In the genomic region with DNA sequence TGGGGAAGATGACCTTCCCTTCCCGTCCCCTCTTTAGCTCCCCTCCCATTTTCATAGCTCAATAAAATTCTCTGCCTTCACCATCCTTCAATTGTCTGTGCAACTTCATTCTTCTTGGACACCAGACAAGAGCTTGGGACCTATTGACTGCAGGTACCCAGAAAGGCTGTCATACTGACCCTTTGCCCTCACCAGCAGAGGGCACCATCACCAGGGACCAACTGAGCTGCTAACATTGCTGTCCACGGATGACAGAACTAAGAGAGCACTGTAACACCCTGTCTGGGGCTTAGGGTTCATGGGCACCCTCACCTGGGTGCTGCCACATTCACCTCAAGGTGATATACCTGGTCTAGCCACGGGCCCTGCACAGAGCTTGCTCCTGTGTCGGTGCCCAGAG, we compare ENCODE assay signal across 18 cellular contexts.
DNase-seq lines count a peak whose midpoint lies in the region; ATAC-seq, FAIRE-seq and TF ChIP-seq lines count a peak whose summit lies in the region.
"Had no signal": no experiment of that assay in that cellular context is flagged by ENCODE, and none has a peak within 500 bp of the region (broad histone marks: within the 10 kb centered on the region; RNA-seq: fewer than 3 reads in every experiment).

No MANE protein-coding gene starts in this region.

- H3K9me3 Mint-ChIP-seq in progenitor cell of endocrine pancreas (ENCODE audit: low read depth) = peaks cover 4% of the 10 kb centered on the region

- peak; percentile 10 for TF ChIP-seq CTCF in cardiac muscle cell (IDR thresholded peaks at IDR 0.05; ENCODE audit: low read depth, low read length)
- TF ChIP-seq CTCF in heart right ventricle (IDR thresholded peaks at IDR 0.05) = no peak
- peak; percentile 19 to 52 for TF ChIP-seq CTCF in mammary epithelial cell (conservative IDR thresholded peaks at IDR 0.05 in 1 of 2, IDR thresholded peaks at IDR 0.05 in 1 of 2; ENCODE audit: extremely low read depth in 1 of 2, insufficient read depth in 1 of 2, low read depth in 1 of 2, low read length in 2 of 2)
- peak; percentile 6 for TF ChIP-seq CTCF in upper lobe of right lung (IDR thresholded peaks at IDR 0.05)
- TF ChIP-seq CTCF in progenitor cell of endocrine pancreas (IDR thresholded peaks at IDR 0.05; ENCODE audit: unreplicated experiment) = no peak

- no peaks in the 10 kb centered on the region for H3K36me3 Mint-ChIP-seq in progenitor cell of endocrine pancreas (ENCODE audit: insufficient read depth)

- WGBS in heart right ventricle, 2 donors = 82% methylated on average over 4 of the region's 4 CpGs
- 73% methylated on average over 3 of the region's 4 CpGs for WGBS in mammary epithelial cell (ENCODE audit: low coverage, missing lambda C conversion rate)

- H3K27ac ChIP-seq in cardiac muscle cell = no peak overlapping the region
- no peak overlapping the region for H3K27ac ChIP-seq in heart right ventricle
- H3K27ac ChIP-seq in mammary epithelial cell (ENCODE audit: insufficient read depth, low read depth, low read length) = no peak overlapping the region
- H3K27ac ChIP-seq in upper lobe of right lung = no peak overlapping the region
- H3K27ac ChIP-seq: parathyroid adenoma had no signal

- H3K36me3 ChIP-seq in cardiac muscle cell = no peaks in the 10 kb centered on the region
- no peaks in the 10 kb centered on the region for H3K36me3 ChIP-seq in heart right ventricle
- H3K36me3 ChIP-seq in mammary epithelial cell (ENCODE audit: insufficient read depth, low read length) = no peaks in the 10 kb centered on the region
- H3K36me3 ChIP-seq in upper lobe of right lung = no peaks in the 10 kb centered on the region

- no peak overlapping the region for H3K27ac Mint-ChIP-seq in progenitor cell of endocrine pancreas
- H3K27ac Mint-ChIP-seq: activated naive CD4-positive, alpha-beta T cell treated with anti-CD3 and anti-CD28 coated beads for 36 hours had no signal

- no peak overlapping the region for H3K9ac ChIP-seq in mammary epithelial cell (ENCODE audit: insufficient read depth, low read length)
- H3K9ac ChIP-seq: parathyroid adenoma had no signal

- no peak for FAIRE-seq in frontal cortex (lab: Jason Lieb, UNC)

- dilution Hi-C loops in mammary epithelial cell (cut with HindIII; ENCODE audit: low sequenced_read_pairs) = no loop called here

- H2AFZ ChIP-seq in mammary epithelial cell (ENCODE audit: low read depth, low read length) = no peak overlapping the region
- H2AFZ ChIP-seq: parathyroid adenoma had no signal

- no peak overlapping the region for H3K4me3 ChIP-seq in cardiac muscle cell
- H3K4me3 ChIP-seq in heart right ventricle = no peak overlapping the region
- H3K4me3 ChIP-seq in mammary epithelial cell (replicated peaks in 1 of 3; ENCODE audit: insufficient read depth in 1 of 3, low read depth in 2 of 3, low read length in 3 of 3) = no peak overlapping the region
- H3K4me3 ChIP-seq in upper lobe of right lung = no peak overlapping the region

- no peak overlapping the region for H3K4me2 ChIP-seq in mammary epithelial cell (ENCODE audit: insufficient read depth, low read depth, low read length)

- H3K27me3 ChIP-seq in cardiac muscle cell = no peaks in the 10 kb centered on the region
- H3K27me3 ChIP-seq in heart right ventricle = no peaks in the 10 kb centered on the region
- H3K27me3 ChIP-seq in mammary epithelial cell (ENCODE audit: insufficient read depth, low read length) = no peaks in the 10 kb centered on the region
- H3K27me3 ChIP-seq in upper lobe of right lung = no peaks in the 10 kb centered on the region

- BruUV-seq in mammary epithelial cell (replicated peaks; lab: Mats Ljungman, UMichigan) = no TSS peak

- intact Hi-C loops in heart right ventricle (cut with DNase I) (no loop called here), mammary epithelial cell (cut with micrococcal nuclease) (loop anchor here (2.0 kb wide), 1 partner anchor 415 kb away; no protein-coding TSS in a partner anchor), upper lobe of right lung (cut with DNase I) (no loop called here)

- H3K79me2 ChIP-seq in mammary epithelial cell (ENCODE audit: insufficient read depth, low read length) = no peaks in the 10 kb centered on the region
- H3K79me2 ChIP-seq: parathyroid adenoma had no signal

- H4K20me1 ChIP-seq in mammary epithelial cell (ENCODE audit: insufficient read depth, low read length) = no peaks in the 10 kb centered on the region

- CTCF ChIA-PET in mammary epithelial cell (lab: Charles Lee; ENCODE audit: low non-redundant PET) = no interaction called here

- in situ Hi-C loops in mammary epithelial cell (cut with MboI; ENCODE audit: low sequenced_read_pairs in 2 of 2) = no loop called here

- DNase-seq in cardiac muscle cell (ENCODE audit: low read depth in 1 of 2, low spot score in 1 of 2) (no peak), heart right ventricle (no peak), NAMALWA (ENCODE audit: low spot score) (peak; percentile 23), mammary epithelial cell (no peak), upper lobe of right lung (no peak), activated gamma-delta T cell treated with Interleukin-2 at 50 U/mL for 16 hours (no peak), progenitor cell of endocrine pancreas (ENCODE audit: low spot score, unreplicated experiment) (no peak), frontal cortex (ENCODE audit: low spot score in 2 of 2) (no peak)
- DNase-seq: activated CD4-positive, alpha-beta T cell treated with anti-CD3 and anti-CD28 coated beads for 1 hour; activated CD8-positive, alpha-beta memory T cell treated with anti-CD3 and anti-CD28 coated beads, Interleukin-2, amount 50 U/mL, for 4 hours; activated naive CD4-positive, alpha-beta T cell treated with anti-CD3 and anti-CD28 coated beads for 36 hours; COR-L47; hypothalamus; NCI-H2081 treated with DMSO at 0.1 percent for 48 hours; NCI-H526; stimulated activated naive CD4-positive, alpha-beta T cell had no signal

- H3K4me1 Mint-ChIP-seq in progenitor cell of endocrine pancreas (ENCODE audit: low read depth) = no peaks in the 10 kb centered on the region

- ATAC-seq in heart right ventricle (no peak), upper lobe of right lung (no peak)
- ATAC-seq: left colon had no signal

- H3K4me1 ChIP-seq in cardiac muscle cell (ENCODE audit: low read depth) (no peaks in the 10 kb centered on the region), heart right ventricle (no peaks in the 10 kb centered on the region), mammary epithelial cell (ENCODE audit: insufficient read depth, low read length) (no peaks in the 10 kb centered on the region), upper lobe of right lung (no peaks in the 10 kb centered on the region)
- H3K4me1 ChIP-seq: parathyroid adenoma had no signal

- H3K9me3 ChIP-seq in cardiac muscle cell (ENCODE audit: low read depth) (no peaks in the 10 kb centered on the region), heart right ventricle (peaks cover 0 to 16% (median 0%) of the 10 kb centered on the region in 11 donors), mammary epithelial cell (replicated peaks; ENCODE audit: insufficient read depth, low read length) (no peaks in the 10 kb centered on the region), upper lobe of right lung (no peaks in the 10 kb centered on the region)

- no peak overlapping the region for H3K4me3 Mint-ChIP-seq in progenitor cell of endocrine pancreas (ENCODE audit: low read depth)
- H3K4me3 Mint-ChIP-seq: activated naive CD4-positive, alpha-beta T cell treated with anti-CD3 and anti-CD28 coated beads for 36 hours had no signal

- H3K27me3 Mint-ChIP-seq in progenitor cell of endocrine pancreas = no peaks in the 10 kb centered on the region

Comparison
In these comparisons a context has a peak if more than half of its experiments do, and no peak if none do; other contexts are left out.
1. CTCF ChIP-seq: peak in cardiac muscle cell (single experiment), mammary epithelial cell (2 of 2) and upper lobe of right lung (single experiment); none in heart right ventricle (0 of 9) and progenitor cell of endocrine pancreas (single experiment).